In the genomic region with DNA sequence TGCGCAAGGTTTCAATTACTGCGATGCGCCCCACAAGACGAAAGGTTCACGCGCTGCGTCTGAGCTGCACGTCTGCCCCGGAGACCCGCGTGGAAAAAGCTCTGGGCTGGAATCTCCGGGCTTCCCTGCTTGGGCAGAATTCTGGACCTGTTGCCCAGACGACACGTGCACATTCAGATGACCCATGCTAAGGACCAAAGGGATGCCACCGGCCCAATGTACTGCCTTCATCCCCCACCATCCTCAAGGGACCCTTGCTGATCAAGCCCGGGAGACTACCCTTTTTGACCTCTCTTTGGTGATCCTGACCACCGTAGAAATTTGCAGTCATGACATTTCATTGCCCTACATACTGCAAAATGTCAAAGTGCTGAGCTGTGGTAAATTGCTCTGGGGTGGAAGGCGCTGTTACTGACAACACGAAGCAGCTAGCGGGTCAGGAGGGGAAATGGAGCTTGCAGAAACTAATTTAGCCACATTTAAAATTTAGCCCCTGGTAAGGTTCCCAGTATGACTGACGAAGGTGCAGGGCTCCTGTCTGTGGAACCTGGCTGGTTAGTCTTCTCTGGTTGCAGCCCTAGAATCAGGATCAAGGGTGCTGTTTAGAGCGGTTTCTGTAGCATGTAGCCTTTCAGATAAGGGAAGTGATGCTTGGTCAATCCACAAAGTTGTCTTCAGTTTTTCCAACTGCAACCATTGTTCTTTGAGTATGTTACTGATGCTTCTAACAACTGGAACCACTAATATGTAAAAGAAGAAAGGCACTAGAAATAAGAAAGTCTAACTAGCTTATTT, we compare ENCODE assay signal across 8 cellular contexts.
DNase-seq lines count a peak whose midpoint lies in the region; ATAC-seq and TF ChIP-seq lines count a peak whose summit lies in the region.

No MANE protein-coding gene starts in this region.

- POLR2A ChIA-PET in GM10248 (lab: Yijun Ruan, JAX) = no interaction called here

- H3K4me2 ChIP-seq in skeletal muscle satellite cell (ENCODE audit: low read length) = peak overlapping the region; percentile 98

- intact Hi-C loops in heart right ventricle (cut with DNase I) = loop anchor here in 3 of 10 donors (5.0 to 10.0 kb wide), 3 partner anchors 77 to 99 kb away; no protein-coding TSS in a partner anchor

- peaks cover 33% of the 10 kb centered on the region for H3K27me3 Mint-ChIP-seq in T-helper 1 cell treated with Interleukin-12 subunit alpha and Interleukin-12 subunit beta and Interleukin-4 antibody, amounts not matched to agents 30 μg/mL and 1 μg/mL, for 36 hours (ENCODE audit: low read depth)

- H3K27ac Mint-ChIP-seq in T-helper 1 cell treated with Interleukin-12 subunit alpha and Interleukin-12 subunit beta and Interleukin-4 antibody, amounts not matched to agents 30 μg/mL and 1 μg/mL, for 36 hours = peak overlapping the region; percentile 83

- WGBS in heart right ventricle, 2 donors = 19 to 20% methylated on average over 22 of the region's 22 CpGs

- H3K4me1 Mint-ChIP-seq in T-helper 1 cell treated with Interleukin-12 subunit alpha and Interleukin-12 subunit beta and Interleukin-4 antibody, amounts not matched to agents 30 μg/mL and 1 μg/mL, for 36 hours (ENCODE audit: low read depth) = peaks cover 49% of the 10 kb centered on the region

- peaks cover 0 to 25% (median 15%) of the 10 kb centered on the region in 7 donors for H3K27me3 ChIP-seq in heart right ventricle
- H3K27me3 ChIP-seq in skeletal muscle satellite cell (ENCODE audit: control insufficient read depth, insufficient read depth, low read length) = peaks cover 2% of the 10 kb centered on the region

- H3K4me1 ChIP-seq in heart right ventricle (peaks cover 0 to 54% (median 14%) of the 10 kb centered on the region in 9 donors), skeletal muscle satellite cell (ENCODE audit: control insufficient read depth, insufficient read depth, low read length) (peaks cover 13% of the 10 kb centered on the region)

- H3K9ac ChIP-seq in skeletal muscle satellite cell (ENCODE audit: low read depth, low read length) = peak overlapping the region; percentile 75

- H3K36me3 ChIP-seq in heart right ventricle (peaks cover 0 to 23% (median 0%) of the 10 kb centered on the region in 9 donors), skeletal muscle satellite cell (ENCODE audit: insufficient read depth, low read length) (no peaks in the 10 kb centered on the region)

- peak overlapping the region in 7 of 10 donors; percentile 28 to 87 (median 62) for H3K27ac ChIP-seq in heart right ventricle

- H3K4me3 ChIP-seq in heart right ventricle = peak overlapping the region; percentile 45 to 88 (median 78)
- H3K4me3 ChIP-seq in skeletal muscle satellite cell (ENCODE audit: low read length) = peak overlapping the region; percentile 91

- CTCF ChIA-PET in GM10248 (lab: Yijun Ruan, JAX) = interaction anchor here (0.9 to 2.5 kb wide), 6 partner anchors 11 to 115 kb away, joined by 3 to 7 read pairs (median 4); no protein-coding TSS in a partner anchor

- no peaks in the 10 kb centered on the region for H3K9me3 ChIP-seq in heart right ventricle
- H3K9me3 ChIP-seq in skeletal muscle satellite cell (replicated peaks; ENCODE audit: low read length) = no peaks in the 10 kb centered on the region

- TF ChIP-seq CTCF in heart right ventricle (IDR thresholded peaks at IDR 0.05) = no peak
- no peak for TF ChIP-seq CTCF in GM10248 (IDR thresholded peaks at IDR 0.05; ENCODE audit: control extremely low read depth, extremely low read depth, low read depth, missing control alignments)

- H3K36me3 Mint-ChIP-seq in T-helper 1 cell treated with Interleukin-12 subunit alpha and Interleukin-12 subunit beta and Interleukin-4 antibody, amounts not matched to agents 30 μg/mL and 1 μg/mL, for 36 hours (ENCODE audit: low read depth) = peaks cover 37% of the 10 kb centered on the region

- H3K4me3 Mint-ChIP-seq in T-helper 1 cell treated with Interleukin-12 subunit alpha and Interleukin-12 subunit beta and Interleukin-4 antibody, amounts not matched to agents 30 μg/mL and 1 μg/mL, for 36 hours = peak overlapping the region; percentile 94

- H3K9me3 Mint-ChIP-seq in T-helper 1 cell treated with Interleukin-12 subunit alpha and Interleukin-12 subunit beta and Interleukin-4 antibody, amounts not matched to agents 30 μg/mL and 1 μg/mL, for 36 hours = no peaks in the 10 kb centered on the region

- ATAC-seq in GM18907 (IDR thresholded peaks at IDR 0.05; ENCODE audit: unreplicated experiment) (peak; percentile 37), heart right ventricle (peak in 5 of 8 donors; percentile 8 to 17 (median 10)), HG03095 (IDR thresholded peaks at IDR 0.05; ENCODE audit: unreplicated experiment) (no peak)

- DNase-seq in heart right ventricle (no peak), foreskin melanocyte (no peak), NCI-H2107 (lab: John Stamatoyannopoulos, UW) (no peak), GM10248 (ENCODE audit: extremely low spot score) (no peak)
